1 cellular context compared by ENCODE assay signal in genomic region chr11:20671856-20672546, GRCh38.
TF ChIP-seq lines count a peak whose summit lies in the region.

No MANE protein-coding gene starts in this region.

TF ChIP-seq in H1, 55 proteins besides CTCF, POLR2A, EP300 and RAD21 (continued from another document):
- TF ChIP-seq, protein P1, sequence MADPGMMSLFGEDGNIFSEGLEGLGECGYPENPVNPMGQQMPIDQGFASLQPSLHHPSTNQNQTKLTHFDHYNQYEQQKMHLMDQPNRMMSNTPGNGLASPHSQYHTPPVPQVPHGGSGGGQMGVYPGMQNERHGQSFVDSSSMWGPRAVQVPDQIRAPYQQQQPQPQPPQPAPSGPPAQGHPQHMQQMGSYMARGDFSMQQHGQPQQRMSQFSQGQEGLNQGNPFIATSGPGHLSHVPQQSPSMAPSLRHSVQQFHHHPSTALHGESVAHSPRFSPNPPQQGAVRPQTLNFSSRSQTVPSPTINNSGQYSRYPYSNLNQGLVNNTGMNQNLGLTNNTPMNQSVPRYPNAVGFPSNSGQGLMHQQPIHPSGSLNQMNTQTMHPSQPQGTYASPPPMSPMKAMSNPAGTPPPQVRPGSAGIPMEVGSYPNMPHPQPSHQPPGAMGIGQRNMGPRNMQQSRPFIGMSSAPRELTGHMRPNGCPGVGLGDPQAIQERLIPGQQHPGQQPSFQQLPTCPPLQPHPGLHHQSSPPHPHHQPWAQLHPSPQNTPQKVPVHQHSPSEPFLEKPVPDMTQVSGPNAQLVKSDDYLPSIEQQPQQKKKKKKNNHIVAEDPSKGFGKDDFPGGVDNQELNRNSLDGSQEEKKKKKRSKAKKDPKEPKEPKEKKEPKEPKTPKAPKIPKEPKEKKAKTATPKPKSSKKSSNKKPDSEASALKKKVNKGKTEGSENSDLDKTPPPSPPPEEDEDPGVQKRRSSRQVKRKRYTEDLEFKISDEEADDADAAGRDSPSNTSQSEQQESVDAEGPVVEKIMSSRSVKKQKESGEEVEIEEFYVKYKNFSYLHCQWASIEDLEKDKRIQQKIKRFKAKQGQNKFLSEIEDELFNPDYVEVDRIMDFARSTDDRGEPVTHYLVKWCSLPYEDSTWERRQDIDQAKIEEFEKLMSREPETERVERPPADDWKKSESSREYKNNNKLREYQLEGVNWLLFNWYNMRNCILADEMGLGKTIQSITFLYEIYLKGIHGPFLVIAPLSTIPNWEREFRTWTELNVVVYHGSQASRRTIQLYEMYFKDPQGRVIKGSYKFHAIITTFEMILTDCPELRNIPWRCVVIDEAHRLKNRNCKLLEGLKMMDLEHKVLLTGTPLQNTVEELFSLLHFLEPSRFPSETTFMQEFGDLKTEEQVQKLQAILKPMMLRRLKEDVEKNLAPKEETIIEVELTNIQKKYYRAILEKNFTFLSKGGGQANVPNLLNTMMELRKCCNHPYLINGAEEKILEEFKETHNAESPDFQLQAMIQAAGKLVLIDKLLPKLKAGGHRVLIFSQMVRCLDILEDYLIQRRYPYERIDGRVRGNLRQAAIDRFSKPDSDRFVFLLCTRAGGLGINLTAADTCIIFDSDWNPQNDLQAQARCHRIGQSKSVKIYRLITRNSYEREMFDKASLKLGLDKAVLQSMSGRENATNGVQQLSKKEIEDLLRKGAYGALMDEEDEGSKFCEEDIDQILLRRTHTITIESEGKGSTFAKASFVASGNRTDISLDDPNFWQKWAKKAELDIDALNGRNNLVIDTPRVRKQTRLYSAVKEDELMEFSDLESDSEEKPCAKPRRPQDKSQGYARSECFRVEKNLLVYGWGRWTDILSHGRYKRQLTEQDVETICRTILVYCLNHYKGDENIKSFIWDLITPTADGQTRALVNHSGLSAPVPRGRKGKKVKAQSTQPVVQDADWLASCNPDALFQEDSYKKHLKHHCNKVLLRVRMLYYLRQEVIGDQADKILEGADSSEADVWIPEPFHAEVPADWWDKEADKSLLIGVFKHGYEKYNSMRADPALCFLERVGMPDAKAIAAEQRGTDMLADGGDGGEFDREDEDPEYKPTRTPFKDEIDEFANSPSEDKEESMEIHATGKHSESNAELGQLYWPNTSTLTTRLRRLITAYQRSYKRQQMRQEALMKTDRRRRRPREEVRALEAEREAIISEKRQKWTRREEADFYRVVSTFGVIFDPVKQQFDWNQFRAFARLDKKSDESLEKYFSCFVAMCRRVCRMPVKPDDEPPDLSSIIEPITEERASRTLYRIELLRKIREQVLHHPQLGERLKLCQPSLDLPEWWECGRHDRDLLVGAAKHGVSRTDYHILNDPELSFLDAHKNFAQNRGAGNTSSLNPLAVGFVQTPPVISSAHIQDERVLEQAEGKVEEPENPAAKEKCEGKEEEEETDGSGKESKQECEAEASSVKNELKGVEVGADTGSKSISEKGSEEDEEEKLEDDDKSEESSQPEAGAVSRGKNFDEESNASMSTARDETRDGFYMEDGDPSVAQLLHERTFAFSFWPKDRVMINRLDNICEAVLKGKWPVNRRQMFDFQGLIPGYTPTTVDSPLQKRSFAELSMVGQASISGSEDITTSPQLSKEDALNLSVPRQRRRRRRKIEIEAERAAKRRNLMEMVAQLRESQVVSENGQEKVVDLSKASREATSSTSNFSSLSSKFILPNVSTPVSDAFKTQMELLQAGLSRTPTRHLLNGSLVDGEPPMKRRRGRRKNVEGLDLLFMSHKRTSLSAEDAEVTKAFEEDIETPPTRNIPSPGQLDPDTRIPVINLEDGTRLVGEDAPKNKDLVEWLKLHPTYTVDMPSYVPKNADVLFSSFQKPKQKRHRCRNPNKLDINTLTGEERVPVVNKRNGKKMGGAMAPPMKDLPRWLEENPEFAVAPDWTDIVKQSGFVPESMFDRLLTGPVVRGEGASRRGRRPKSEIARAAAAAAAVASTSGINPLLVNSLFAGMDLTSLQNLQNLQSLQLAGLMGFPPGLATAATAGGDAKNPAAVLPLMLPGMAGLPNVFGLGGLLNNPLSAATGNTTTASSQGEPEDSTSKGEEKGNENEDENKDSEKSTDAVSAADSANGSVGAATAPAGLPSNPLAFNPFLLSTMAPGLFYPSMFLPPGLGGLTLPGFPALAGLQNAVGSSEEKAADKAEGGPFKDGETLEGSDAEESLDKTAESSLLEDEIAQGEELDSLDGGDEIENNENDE (IDR thresholded peaks at IDR 0.05; ENCODE audit: insufficient replicate concordance, low read length): no peak
- TF ChIP-seq, protein P2, sequence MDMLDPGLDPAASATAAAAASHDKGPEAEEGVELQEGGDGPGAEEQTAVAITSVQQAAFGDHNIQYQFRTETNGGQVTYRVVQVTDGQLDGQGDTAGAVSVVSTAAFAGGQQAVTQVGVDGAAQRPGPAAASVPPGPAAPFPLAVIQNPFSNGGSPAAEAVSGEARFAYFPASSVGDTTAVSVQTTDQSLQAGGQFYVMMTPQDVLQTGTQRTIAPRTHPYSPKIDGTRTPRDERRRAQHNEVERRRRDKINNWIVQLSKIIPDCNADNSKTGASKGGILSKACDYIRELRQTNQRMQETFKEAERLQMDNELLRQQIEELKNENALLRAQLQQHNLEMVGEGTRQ (IDR thresholded peaks at IDR 0.05; ENCODE audit: low read length): no peak
- no peak for TF ChIP-seq CEBPB (IDR thresholded peaks at IDR 0.05; ENCODE audit: low read depth, low read length)
- TF ChIP-seq MAFK (IDR thresholded peaks at IDR 0.05; ENCODE audit: low read depth, low read length): no peak
- TF ChIP-seq TEAD4 (IDR thresholded peaks at IDR 0.05; ENCODE audit: low read depth, low read length): no peak
- no peak for TF ChIP-seq SIRT6 (IDR thresholded peaks at IDR 0.05; ENCODE audit: low read length)
- TF ChIP-seq NRF1 (IDR thresholded peaks at IDR 0.05; ENCODE audit: low read depth, low read length): no peak
- no peak for TF ChIP-seq EGR1 (IDR thresholded peaks at IDR 0.05; ENCODE audit: borderline replicate concordance, low read depth, low read length)
- no peak for TF ChIP-seq E2F6 (IDR thresholded peaks at IDR 0.05)
- no peak for TF ChIP-seq JUN (IDR thresholded peaks at IDR 0.05; ENCODE audit: low read depth, low read length)
- no peak for TF ChIP-seq CBX5 (IDR thresholded peaks at IDR 0.05; ENCODE audit: low read depth, low read length)
- no peak for TF ChIP-seq TAF7 (optimal IDR thresholded peaks at IDR 0.05; ENCODE audit: borderline replicate concordance, low read depth, low read length)
- TF ChIP-seq TBP (IDR thresholded peaks at IDR 0.05; ENCODE audit: low read depth, low read length): no peak
- TF ChIP-seq KDM1A (IDR thresholded peaks at IDR 0.05; ENCODE audit: borderline replicate concordance, low read length): no peak
